12 cellular contexts compared by ENCODE assay signal in genomic region chr9:88041447-88041846, GRCh38.
DNase-seq lines count a peak whose midpoint lies in the region; TF ChIP-seq lines count a peak whose summit lies in the region.
"Had no signal": no experiment of that assay in that cellular context is flagged by ENCODE, and none has a peak within 500 bp of the region (broad histone marks: within the 10 kb centered on the region; RNA-seq: fewer than 3 reads in every experiment).

No MANE protein-coding gene starts in this region.

- DNase-seq in GM13977 (ENCODE audit: low spot score) (no peak), Peyer's patch (no peak), fibroblast of peridontal ligament (ENCODE audit: extremely low read depth) (peak; percentile 41), pons (ENCODE audit: low spot score) (peak; percentile 21), tibial nerve (ENCODE audit: low spot score in 2 of 2) (no peak), NCI-H1048 (lab: John Stamatoyannopoulos, UW) (no peak), prostate gland (ENCODE audit: low spot score) (no peak), AG08396 (ENCODE audit: low spot score) (no peak)
- DNase-seq: activated CD8-positive, alpha-beta T cell treated with anti-CD3 and anti-CD28 coated beads for 36 hours; caudate nucleus; NCI-H1694; SIG-M5 had no signal

- H3K4me3 ChIP-seq in Peyer's patch (no peak overlapping the region), tibial nerve (no peak overlapping the region), prostate gland (no peak overlapping the region)

- intact Hi-C loops in prostate gland (cut with DNase I), result loop anchor here (10.0 kb wide), 1 partner anchor 357 kb away; no protein-coding TSS in a partner anchor

- no peaks in the 10 kb centered on the region for H3K36me3 ChIP-seq in Peyer's patch
- H3K36me3 ChIP-seq in tibial nerve, result no peaks in the 10 kb centered on the region
- H3K36me3 ChIP-seq in prostate gland, result no peaks in the 10 kb centered on the region

- no peak for TF ChIP-seq EP300 in tibial nerve (IDR thresholded peaks at IDR 0.05)

- WGBS in tibial nerve, 2 donors, result 81 to 86% methylated on average over 1 of the region's 1 CpG
- WGBS in prostate gland, result 88% methylated on average over 1 of the region's 1 CpG

- H3K27me3 ChIP-seq in Peyer's patch, result no peaks in the 10 kb centered on the region
- H3K27me3 ChIP-seq in tibial nerve, result no peaks in the 10 kb centered on the region
- H3K27me3 ChIP-seq in prostate gland (replicated peaks; ENCODE audit: insufficient read depth), result no peaks in the 10 kb centered on the region

- in situ Hi-C loops in GM13977 (cut with MboI; ENCODE audit: low pct_unique_long_range_greater_than_20kb, low sequenced_read_pairs, unreplicated experiment), result no loop called here

- no peaks in the 10 kb centered on the region for H3K4me1 ChIP-seq in Peyer's patch
- no peaks in the 10 kb centered on the region for H3K4me1 ChIP-seq in tibial nerve
- no peaks in the 10 kb centered on the region for H3K4me1 ChIP-seq in prostate gland (replicated peaks)

- no peak overlapping the region for H3K27ac ChIP-seq in Peyer's patch
- no peak overlapping the region for H3K27ac ChIP-seq in tibial nerve
- H3K27ac ChIP-seq in prostate gland, result no peak overlapping the region

- TF ChIP-seq POLR2A in Peyer's patch (IDR thresholded peaks at IDR 0.05) (no peak), tibial nerve (IDR thresholded peaks at IDR 0.05) (no peak), prostate gland (IDR thresholded peaks at IDR 0.05) (no peak)

- H3K9me3 ChIP-seq in Peyer's patch, result peaks cover 0 to 39% (median 4%) of the 10 kb centered on the region in 4 donors
- peaks cover 0 to 36% (median 2%) of the 10 kb centered on the region in 4 donors for H3K9me3 ChIP-seq in tibial nerve
- no peaks in the 10 kb centered on the region for H3K9me3 ChIP-seq in prostate gland

- peak; percentile 12 for TF ChIP-seq CTCF in GM13977 (IDR thresholded peaks at IDR 0.05; ENCODE audit: extremely low read depth, insufficient read depth, missing control alignments)
- TF ChIP-seq CTCF in Peyer's patch (IDR thresholded peaks at IDR 0.05), result peak in 4 of 6 experiments; percentile 16 to 65 (median 60)
- no peak for TF ChIP-seq CTCF in tibial nerve (IDR thresholded peaks at IDR 0.05)
- peak in 2 of 4 experiments; percentile 20 to 23 for TF ChIP-seq CTCF in prostate gland (IDR thresholded peaks at IDR 0.05)

Comparison
In these comparisons a context has a peak if more than half of its experiments do, and no peak if none do; other contexts are left out.
1. DNase-seq: peak in fibroblast of peridontal ligament (single experiment) and pons (single experiment); none in GM13977 (single experiment), Peyer's patch (0 of 3), tibial nerve (0 of 2), NCI-H1048 (single experiment), prostate gland (single experiment) and AG08396 (single experiment).
2. CTCF ChIP-seq: peak in GM13977 (single experiment) and Peyer's patch (4 of 6); none in tibial nerve (0 of 5).